In genomic region chr2:210577263-210578071, GRCh38 we compare ENCODE assay signal across 8 cellular contexts. TPM values are rescaled to one million over a fixed set of nuclear protein-coding genes. Genes with fewer than 3 reads are reported as not detected.
DNase-seq lines count a peak whose midpoint lies in the region; ATAC-seq and TF ChIP-seq lines count a peak whose summit lies in the region.

No MANE protein-coding gene starts in this region.

- no peak overlapping the region for H3K4me3 Mint-ChIP-seq in activated CD4-positive, alpha-beta T cell treated with anti-CD3 and anti-CD28 coated beads, Interleukin-2, amount 10 ng/mL, durations not matched to agents 7 days and 5 days
- no peak overlapping the region for H3K4me3 Mint-ChIP-seq in activated CD4-positive, alpha-beta T cell treated with anti-CD3 and anti-CD28 coated beads for 36 hours
- H3K4me3 Mint-ChIP-seq in nephron: no peak overlapping the region

- H3K27ac ChIP-seq in OCI-LY3 (ENCODE audit: low read length): no peak overlapping the region
- H3K27ac ChIP-seq in dorsolateral prefrontal cortex: peak overlapping the region in 40 of 59 donors; percentile 11 to 77 (median 56)

- H4K20me1 ChIP-seq in OCI-LY3 (ENCODE audit: insufficient read depth, low read length): no peaks in the 10 kb centered on the region

- CTCF ChIA-PET in activated CD4-positive, alpha-beta T cell treated with anti-CD3 and anti-CD28 coated beads, Interleukin-2, amount 10 ng/mL, durations not matched to agents 7 days and 5 days (lab: Charles Lee): interaction anchor here (0.7 kb wide), 1 partner anchor 97 kb away, joined by 3 read pairs; no protein-coding TSS in a partner anchor
- CTCF ChIA-PET in activated CD4-positive, alpha-beta T cell treated with anti-CD3 and anti-CD28 coated beads for 36 hours (lab: Charles Lee): interaction anchor here (0.9 to 2.0 kb wide), 2 partner anchors 10 to 42 kb away, joined by 3 to 4 read pairs; no protein-coding TSS in a partner anchor

- H3K27ac Mint-ChIP-seq in activated CD4-positive, alpha-beta T cell treated with anti-CD3 and anti-CD28 coated beads, Interleukin-2, amount 10 ng/mL, durations not matched to agents 7 days and 5 days: no peak overlapping the region
- H3K27ac Mint-ChIP-seq in activated CD4-positive, alpha-beta T cell treated with anti-CD3 and anti-CD28 coated beads for 36 hours: no peak overlapping the region
- peak overlapping the region in 1 of 3 experiments; percentile 44 for H3K27ac Mint-ChIP-seq in nephron

- peak overlapping the region; percentile 95 for H2AFZ ChIP-seq in OCI-LY3 (ENCODE audit: low read depth, low read length)

- TF ChIP-seq CTCF in OCI-LY3 (IDR thresholded peaks at IDR 0.05; ENCODE audit: low read depth, low read length): peak; percentile 88
- peak; percentile 58 to 90 (median 82) for TF ChIP-seq CTCF in dorsolateral prefrontal cortex (IDR thresholded peaks at IDR 0.05 in 54 of 56, conservative IDR thresholded peaks at IDR 0.05 in 2 of 56; ENCODE audit: low read depth in 1 of 56, partially characterized antibody in 56 of 56)
- TF ChIP-seq CTCF in nephron (IDR thresholded peaks at IDR 0.05; ENCODE audit: unreplicated experiment in 3 of 3): peak; percentile 72 to 77 (median 73)

- H3K9me3 Mint-ChIP-seq in activated CD4-positive, alpha-beta T cell treated with anti-CD3 and anti-CD28 coated beads, Interleukin-2, amount 10 ng/mL, durations not matched to agents 7 days and 5 days: no peaks in the 10 kb centered on the region
- no peaks in the 10 kb centered on the region for H3K9me3 Mint-ChIP-seq in activated CD4-positive, alpha-beta T cell treated with anti-CD3 and anti-CD28 coated beads for 36 hours (ENCODE audit: low read depth)
- H3K9me3 Mint-ChIP-seq in nephron: no peaks in the 10 kb centered on the region

- H3K4me2 ChIP-seq in OCI-LY3 (ENCODE audit: low read length): peak overlapping the region; percentile 31

- no peaks in the 10 kb centered on the region for H3K9me3 ChIP-seq in OCI-LY3 (ENCODE audit: insufficient read depth, low read length)

- H3K9ac ChIP-seq in OCI-LY3 (ENCODE audit: low read length): no peak overlapping the region

- peak; percentile 8 for DNase-seq in activated CD4-positive, alpha-beta T cell treated with anti-CD3 and anti-CD28 coated beads, Interleukin-2, amount 10 ng/mL, durations not matched to agents 7 days and 5 days
- no peak for DNase-seq in activated CD4-positive, alpha-beta T cell treated with anti-CD3 and anti-CD28 coated beads for 36 hours
- no peak for DNase-seq in dorsolateral prefrontal cortex
- DNase-seq in NCI-H187 (lab: John Stamatoyannopoulos, UW): no peak

- no peaks in the 10 kb centered on the region for H3K36me3 ChIP-seq in OCI-LY3 (replicated peaks; ENCODE audit: low read depth, low read length)

- H3K79me2 ChIP-seq in OCI-LY3 (ENCODE audit: low read length): no peaks in the 10 kb centered on the region

- POLR2A ChIA-PET in activated CD4-positive, alpha-beta T cell treated with anti-CD3 and anti-CD28 coated beads, Interleukin-2, amount 10 ng/mL, durations not matched to agents 7 days and 5 days (lab: Charles Lee): no interaction called here
- POLR2A ChIA-PET in activated CD4-positive, alpha-beta T cell treated with anti-CD3 and anti-CD28 coated beads for 36 hours (lab: Charles Lee): no interaction called here

- H3K4me1 Mint-ChIP-seq in activated CD4-positive, alpha-beta T cell treated with anti-CD3 and anti-CD28 coated beads, Interleukin-2, amount 10 ng/mL, durations not matched to agents 7 days and 5 days: no peaks in the 10 kb centered on the region
- H3K4me1 Mint-ChIP-seq in activated CD4-positive, alpha-beta T cell treated with anti-CD3 and anti-CD28 coated beads for 36 hours: no peaks in the 10 kb centered on the region
- H3K4me1 Mint-ChIP-seq in nephron: peaks cover 27% of the 10 kb centered on the region

- H3K36me3 Mint-ChIP-seq in activated CD4-positive, alpha-beta T cell treated with anti-CD3 and anti-CD28 coated beads, Interleukin-2, amount 10 ng/mL, durations not matched to agents 7 days and 5 days (ENCODE audit: low read depth): no peaks in the 10 kb centered on the region
- no peaks in the 10 kb centered on the region for H3K36me3 Mint-ChIP-seq in activated CD4-positive, alpha-beta T cell treated with anti-CD3 and anti-CD28 coated beads for 36 hours (ENCODE audit: low read depth)
- H3K36me3 Mint-ChIP-seq in nephron (ENCODE audit: low read depth): no peaks in the 10 kb centered on the region

- no peak overlapping the region for H3K4me3 ChIP-seq in OCI-LY3 (ENCODE audit: low read length)
- no peak overlapping the region for H3K4me3 ChIP-seq in dorsolateral prefrontal cortex

- peaks cover 10% of the 10 kb centered on the region for H3K4me1 ChIP-seq in OCI-LY3 (ENCODE audit: low read length)

- H3K27me3 Mint-ChIP-seq in activated CD4-positive, alpha-beta T cell treated with anti-CD3 and anti-CD28 coated beads, Interleukin-2, amount 10 ng/mL, durations not matched to agents 7 days and 5 days: no peaks in the 10 kb centered on the region
- peaks cover 2% of the 10 kb centered on the region for H3K27me3 Mint-ChIP-seq in activated CD4-positive, alpha-beta T cell treated with anti-CD3 and anti-CD28 coated beads for 36 hours
- H3K27me3 Mint-ChIP-seq in nephron (ENCODE audit: low read depth): no peaks in the 10 kb centered on the region

- ATAC-seq in activated CD4-positive, alpha-beta T cell treated with anti-CD3 and anti-CD28 coated beads for 36 hours: no peak
- ATAC-seq in GM21515 (IDR thresholded peaks at IDR 0.05; ENCODE audit: unreplicated experiment) (peak; percentile 91), HG03565 (IDR thresholded peaks at IDR 0.05; ENCODE audit: unreplicated experiment) (peak; percentile 93)

- H3K27me3 ChIP-seq in OCI-LY3 (ENCODE audit: low read depth, low read length) (no peaks in the 10 kb centered on the region), dorsolateral prefrontal cortex (no peaks in the 10 kb centered on the region)

- intact Hi-C loops in activated CD4-positive, alpha-beta T cell treated with anti-CD3 and anti-CD28 coated beads for 36 hours (cut with DNase I, micrococcal nuclease): loop anchor here (1.0 to 5.0 kb wide), 4 partner anchors 458 to 1990 kb away; no protein-coding TSS in a partner anchor
- intact Hi-C loops in dorsolateral prefrontal cortex (cut with DNase I): loop anchor here in 1 of 2 donors (5.0 kb wide), 1 partner anchor 75 kb away; no protein-coding TSS in a partner anchor

RNA-seq across cellular contexts. Expression of gene CPS1, which starts 21.1 kb away (rescaled TPM):
- total RNA-seq in activated CD4-positive, alpha-beta T cell treated with anti-CD3 and anti-CD28 coated beads, Interleukin-2, amount 10 ng/mL, durations not matched to agents 7 days and 5 days: 1 to 10 TPM in 1 of 2 experiments, under 1 TPM in 1; 0.48 to 1.4 TPM
- total RNA-seq in activated CD4-positive, alpha-beta T cell treated with anti-CD3 and anti-CD28 coated beads for 36 hours: 1 to 10 TPM; 3.2 to 3.5 TPM
- 10 to 100 TPM in 35 of 120 experiments, 1 to 10 TPM in 85; 3.5 to 15.7 (median 8.3) TPM for total RNA-seq in dorsolateral prefrontal cortex
